39 cellular contexts compared by ENCODE assay signal in genomic region chr16:11968577-11968976, GRCh38. TPM values are rescaled to one million over a fixed set of nuclear protein-coding genes. Genes with fewer than 3 reads are reported as not detected.
"Had no signal": no experiment of that assay in that cellular context is flagged by ENCODE, and none has a peak within 500 bp of the region (broad histone marks: within the 10 kb centered on the region; RNA-seq: fewer than 3 reads in every experiment).

No MANE protein-coding gene starts in this region.

- H3K4me3 ChIP-seq: ascending aorta, cardiac muscle cell, colonic mucosa, esophagus squamous epithelium, heart right ventricle, pancreas, prostate gland, sigmoid colon, upper lobe of left lung had no signal

- H3K27ac Mint-ChIP-seq: activated CD4-positive, alpha-beta memory T cell treated with anti-CD3 and anti-CD28 coated beads, Interleukin-2, amount 10 ng/mL, durations not matched to agents 7 days and 5 days; activated CD4-positive, alpha-beta T cell treated with anti-CD3 and anti-CD28 coated beads, Interleukin-2, amount 10 ng/mL, durations not matched to agents 7 days and 5 days; activated naive CD4-positive, alpha-beta T cell treated with anti-CD3 and anti-CD28 coated beads, Interleukin-2, amount 10 ng/mL, durations not matched to agents 7 days and 5 days; activated naive CD8-positive, alpha-beta T cell treated with anti-CD3 and anti-CD28 coated beads, Interleukin-2, amount 10 ng/mL, durations not matched to agents 7 days and 5 days; activated T-cell treated with anti-CD3 and anti-CD28 coated beads, Interleukin-2, amount 50 U/mL, for 24 hours; brain; mesothelial cell of epicardium; naive thymus-derived CD4-positive, alpha-beta T cell; stimulated activated effector memory CD8-positive, alpha-beta T cell treated with anti-CD3 and anti-CD28 coated beads, Interleukin-12 subunit alpha, Interleukin-12 subunit beta, amount 100 ng/mL, for 72 hours had no signal

- H3K9me3 Mint-ChIP-seq: activated CD4-positive, alpha-beta memory T cell treated with anti-CD3 and anti-CD28 coated beads, Interleukin-2, amount 10 ng/mL, durations not matched to agents 7 days and 5 days; activated CD4-positive, alpha-beta T cell treated with anti-CD3 and anti-CD28 coated beads, Interleukin-2, amount 10 ng/mL, durations not matched to agents 7 days and 5 days; activated naive CD4-positive, alpha-beta T cell treated with anti-CD3 and anti-CD28 coated beads, Interleukin-2, amount 10 ng/mL, durations not matched to agents 7 days and 5 days; activated naive CD8-positive, alpha-beta T cell treated with anti-CD3 and anti-CD28 coated beads, Interleukin-2, amount 10 ng/mL, durations not matched to agents 7 days and 5 days; activated T-cell treated with anti-CD3 and anti-CD28 coated beads, Interleukin-2, amount 50 U/mL, for 24 hours; brain; mesothelial cell of epicardium; naive thymus-derived CD4-positive, alpha-beta T cell; neural crest cell; stimulated activated effector memory CD8-positive, alpha-beta T cell treated with anti-CD3 and anti-CD28 coated beads, Interleukin-12 subunit alpha, Interleukin-12 subunit beta, amount 100 ng/mL, for 72 hours; stimulated activated naive CD8-positive, alpha-beta T cell treated with anti-CD3 and anti-CD28 coated beads, Interleukin-15, amount 100 ng/mL, for 72 hours had no signal

- FAIRE-seq: endometrium, pancreas, small intestine, TTC549 had no signal

- ATAC-seq: heart right ventricle; naive thymus-derived CD4-positive, alpha-beta T cell; pancreas; stimulated activated effector memory CD8-positive, alpha-beta T cell treated with anti-CD3 and anti-CD28 coated beads, Interleukin-12 subunit alpha, Interleukin-12 subunit beta, amount 100 ng/mL, for 72 hours; stimulated activated naive CD8-positive, alpha-beta T cell treated with anti-CD3 and anti-CD28 coated beads, Interleukin-15, amount 100 ng/mL, for 72 hours had no signal

- H3K36me3 ChIP-seq: cardiac muscle cell, colonic mucosa, esophagus squamous epithelium, pancreas, prostate gland, sigmoid colon, upper lobe of left lung, WERI-Rb-1 had no signal

- H3K4me1 Mint-ChIP-seq: activated CD4-positive, alpha-beta memory T cell treated with anti-CD3 and anti-CD28 coated beads, Interleukin-2, amount 10 ng/mL, durations not matched to agents 7 days and 5 days; activated CD4-positive, alpha-beta T cell treated with anti-CD3 and anti-CD28 coated beads, Interleukin-2, amount 10 ng/mL, durations not matched to agents 7 days and 5 days; activated naive CD4-positive, alpha-beta T cell treated with anti-CD3 and anti-CD28 coated beads, Interleukin-2, amount 10 ng/mL, durations not matched to agents 7 days and 5 days; activated naive CD8-positive, alpha-beta T cell treated with anti-CD3 and anti-CD28 coated beads, Interleukin-2, amount 10 ng/mL, durations not matched to agents 7 days and 5 days; brain; mesothelial cell of epicardium; neural crest cell; stimulated activated effector memory CD8-positive, alpha-beta T cell treated with anti-CD3 and anti-CD28 coated beads, Interleukin-12 subunit alpha, Interleukin-12 subunit beta, amount 100 ng/mL, for 72 hours; stimulated activated naive CD8-positive, alpha-beta T cell treated with anti-CD3 and anti-CD28 coated beads, Interleukin-15, amount 100 ng/mL, for 72 hours had no signal

- DNase-seq: activated CD4-positive, alpha-beta memory T cell treated with anti-CD3 and anti-CD28 coated beads, Interleukin-2, amount 10 ng/mL, durations not matched to agents 7 days and 5 days; activated CD4-positive, alpha-beta T cell treated with anti-CD3 and anti-CD28 coated beads for 1 hour; activated CD4-positive, alpha-beta T cell treated with anti-CD3 and anti-CD28 coated beads, Interleukin-2, amount 10 ng/mL, durations not matched to agents 7 days and 5 days; activated CD8-positive, alpha-beta memory T cell treated with anti-CD3 and anti-CD28 coated beads, Interleukin-2, amount 50 U/mL, for 48 hours; activated gamma-delta T cell; activated naive CD4-positive, alpha-beta T cell treated with anti-CD3 and anti-CD28 coated beads, Interleukin-2, amount 10 ng/mL, durations not matched to agents 7 days and 5 days; activated naive CD8-positive, alpha-beta T cell treated with anti-CD3 and anti-CD28 coated beads, Interleukin-2, amount 10 ng/mL, durations not matched to agents 7 days and 5 days; activated T-cell treated with anti-CD3 and anti-CD28 coated beads, Interleukin-2, amount 50 U/mL, for 24 hours; cerebellar nuclear complex; colonic mucosa; effector CD8-positive, alpha-beta T cell; esophagus squamous epithelium; foreskin melanocyte; heart right ventricle; naive thymus-derived CD4-positive, alpha-beta T cell; nucleus accumbens; pancreas; retina; sigmoid colon; small intestine; stimulated activated CD4-positive, alpha-beta T cell treated with anti-CD3 and anti-CD28 coated beads, Interleukin-4, amount 100 ng/mL, for 24 hours; stimulated activated naive CD8-positive, alpha-beta T cell treated with anti-CD3 and anti-CD28 coated beads, Interleukin-15, amount 100 ng/mL, for 72 hours; substantia nigra; upper lobe of left lung; WERI-Rb-1 had no signal

- H3K27me3 ChIP-seq: ascending aorta, cardiac muscle cell, colonic mucosa, esophagus squamous epithelium, heart right ventricle, pancreas, sigmoid colon, upper lobe of left lung had no signal

- H3K4me3 Mint-ChIP-seq: activated CD4-positive, alpha-beta memory T cell treated with anti-CD3 and anti-CD28 coated beads, Interleukin-2, amount 10 ng/mL, durations not matched to agents 7 days and 5 days; activated CD4-positive, alpha-beta T cell treated with anti-CD3 and anti-CD28 coated beads, Interleukin-2, amount 10 ng/mL, durations not matched to agents 7 days and 5 days; activated naive CD4-positive, alpha-beta T cell treated with anti-CD3 and anti-CD28 coated beads, Interleukin-2, amount 10 ng/mL, durations not matched to agents 7 days and 5 days; activated naive CD8-positive, alpha-beta T cell treated with anti-CD3 and anti-CD28 coated beads, Interleukin-2, amount 10 ng/mL, durations not matched to agents 7 days and 5 days; activated T-cell treated with anti-CD3 and anti-CD28 coated beads, Interleukin-2, amount 50 U/mL, for 24 hours; brain; mesothelial cell of epicardium; naive thymus-derived CD4-positive, alpha-beta T cell; neural crest cell; stimulated activated effector memory CD8-positive, alpha-beta T cell treated with anti-CD3 and anti-CD28 coated beads, Interleukin-12 subunit alpha, Interleukin-12 subunit beta, amount 100 ng/mL, for 72 hours; stimulated activated naive CD8-positive, alpha-beta T cell treated with anti-CD3 and anti-CD28 coated beads, Interleukin-15, amount 100 ng/mL, for 72 hours had no signal

- H3K36me3 Mint-ChIP-seq: activated naive CD4-positive, alpha-beta T cell treated with anti-CD3 and anti-CD28 coated beads, Interleukin-2, amount 10 ng/mL, durations not matched to agents 7 days and 5 days; activated naive CD8-positive, alpha-beta T cell treated with anti-CD3 and anti-CD28 coated beads, Interleukin-2, amount 10 ng/mL, durations not matched to agents 7 days and 5 days; naive thymus-derived CD4-positive, alpha-beta T cell; stimulated activated effector memory CD8-positive, alpha-beta T cell treated with anti-CD3 and anti-CD28 coated beads, Interleukin-12 subunit alpha, Interleukin-12 subunit beta, amount 100 ng/mL, for 72 hours had no signal

- H3K27ac ChIP-seq: ascending aorta, cardiac muscle cell, colonic mucosa, epithelial cell of prostate, esophagus squamous epithelium, heart right ventricle, pancreas, prostate gland, sigmoid colon, upper lobe of left lung, WERI-Rb-1 had no signal

- H3K27me3 Mint-ChIP-seq: activated CD4-positive, alpha-beta memory T cell treated with anti-CD3 and anti-CD28 coated beads, Interleukin-2, amount 10 ng/mL, durations not matched to agents 7 days and 5 days; activated CD4-positive, alpha-beta T cell treated with anti-CD3 and anti-CD28 coated beads, Interleukin-2, amount 10 ng/mL, durations not matched to agents 7 days and 5 days; activated T-cell treated with anti-CD3 and anti-CD28 coated beads, Interleukin-2, amount 50 U/mL, for 24 hours; brain; stimulated activated naive CD8-positive, alpha-beta T cell treated with anti-CD3 and anti-CD28 coated beads, Interleukin-15, amount 100 ng/mL, for 72 hours had no signal

- H3K4me1 ChIP-seq: ascending aorta, colonic mucosa, heart right ventricle, pancreas, sigmoid colon had no signal

- H3K9me3 ChIP-seq: ascending aorta, colonic mucosa, esophagus squamous epithelium, heart right ventricle, pancreas, prostate gland, sigmoid colon, upper lobe of left lung had no signal

RNA-seq across cellular contexts. Expression of gene TNFRSF17, which starts 3.6 kb away (rescaled TPM):
- total RNA-seq: activated CD4-positive, alpha-beta memory T cell treated with anti-CD3 and anti-CD28 coated beads, Interleukin-2, amount 10 ng/mL, durations not matched to agents 7 days and 5 days; activated CD4-positive, alpha-beta T cell treated with anti-CD3 and anti-CD28 coated beads, Interleukin-2, amount 10 ng/mL, durations not matched to agents 7 days and 5 days; activated naive CD8-positive, alpha-beta T cell treated with anti-CD3 and anti-CD28 coated beads, Interleukin-2, amount 10 ng/mL, durations not matched to agents 7 days and 5 days; ascending aorta; cardiac muscle cell; dermis microvascular lymphatic vessel endothelial cell; esophagus squamous epithelium; glomerular endothelial cell; heart right ventricle; kidney epithelial cell; lower leg skin; mesothelial cell of epicardium; neural crest cell; sigmoid colon had no signal
- polyA plus RNA-seq: cardiac muscle cell; heart right ventricle; naive thymus-derived CD4-positive, alpha-beta T cell; pancreas had no signal
